Comparison of ENCODE assay signal across 24 cellular contexts in the genomic region with DNA sequence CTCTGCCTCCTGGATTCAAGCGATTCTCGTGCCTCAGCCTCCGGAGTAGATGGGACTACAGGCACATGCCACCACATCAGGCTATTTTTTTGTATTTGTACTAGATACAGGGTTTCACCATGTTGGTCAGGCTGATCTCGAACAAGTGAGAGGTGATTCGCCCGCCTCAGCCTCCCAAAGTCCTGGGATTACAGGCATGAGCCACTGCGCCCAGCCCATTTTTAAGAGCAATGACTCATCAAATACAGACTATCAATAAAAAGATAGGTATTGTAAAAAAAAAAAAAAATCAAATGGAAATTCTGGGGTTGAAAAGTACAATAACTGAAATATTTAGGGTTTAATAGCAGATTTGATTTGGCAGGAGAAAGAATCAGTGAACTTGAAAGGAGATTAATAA.
"Had no signal": no experiment of that assay in that cellular context is flagged by ENCODE, and none has a peak within 500 bp of the region (broad histone marks: within the 10 kb centered on the region; RNA-seq: fewer than 3 reads in every experiment).

No MANE protein-coding gene starts in this region.

- H3K9me3 ChIP-seq: colonic mucosa, esophagus squamous epithelium, lower lobe of right lung, upper lobe of left lung had no signal

- H3K27ac ChIP-seq: colonic mucosa, esophagus squamous epithelium, heart right ventricle, lower lobe of right lung, upper lobe of left lung had no signal

- H3K4me1 ChIP-seq: lower lobe of right lung, upper lobe of left lung had no signal

- H3K4me3 ChIP-seq: colonic mucosa, dorsolateral prefrontal cortex, esophagus squamous epithelium, heart right ventricle, lower lobe of right lung, upper lobe of left lung had no signal

- H3K27me3 ChIP-seq: colonic mucosa, dorsolateral prefrontal cortex, esophagus squamous epithelium, heart right ventricle, upper lobe of left lung had no signal

- ATAC-seq: effector memory CD8-positive, alpha-beta T cell; left cardiac atrium; lower lobe of right lung; natural killer cell treated with Interleukin-12 subunit alpha and Interleukin-12 subunit beta and Interleukin-15 and Interleukin-18, amount 100 ng/mL, for 72 hours; T-cell; WTC11 had no signal

- H3K36me3 ChIP-seq: colonic mucosa, lower lobe of right lung had no signal

- FAIRE-seq: bronchial epithelial cell, TTC549 had no signal

- DNase-seq: activated CD4-positive, alpha-beta T cell treated with anti-CD3 and anti-CD28 coated beads, Interleukin-2, amount 50 U/mL, for 4 hours; activated CD8-positive, alpha-beta memory T cell treated with anti-CD3 and anti-CD28 coated beads for 24 hours; activated CD8-positive, alpha-beta memory T cell treated with anti-CD3 and anti-CD28 coated beads, Interleukin-2, amount 50 U/mL, for 48 hours; activated naive CD4-positive, alpha-beta T cell treated with Interleukin-2 at 50 U/mL for 16 hours; activated naive CD8-positive, alpha-beta T cell treated with anti-CD3 and anti-CD28 coated beads, Interleukin-2, amount 10 ng/mL, durations not matched to agents 7 days and 5 days; activated T-cell treated with anti-CD3 and anti-CD28 coated beads, Interleukin-2, amount 50 U/mL, for 48 hours; amniotic stem cell; colonic mucosa; effector memory CD8-positive, alpha-beta T cell; esophagus squamous epithelium; heart right ventricle; islet precursor cell; left cardiac atrium; lower lobe of right lung; retina; stimulated activated CD4-positive, alpha-beta T cell treated with anti-CD3 and anti-CD28 coated beads, Interleukin-4, amount 100 ng/mL, for 24 hours; stimulated activated naive CD4-positive, alpha-beta T cell treated with Interleukin-2 at 50 U/mL for 16 hours; T-cell; upper lobe of left lung had no signal
